In the genomic region with DNA sequence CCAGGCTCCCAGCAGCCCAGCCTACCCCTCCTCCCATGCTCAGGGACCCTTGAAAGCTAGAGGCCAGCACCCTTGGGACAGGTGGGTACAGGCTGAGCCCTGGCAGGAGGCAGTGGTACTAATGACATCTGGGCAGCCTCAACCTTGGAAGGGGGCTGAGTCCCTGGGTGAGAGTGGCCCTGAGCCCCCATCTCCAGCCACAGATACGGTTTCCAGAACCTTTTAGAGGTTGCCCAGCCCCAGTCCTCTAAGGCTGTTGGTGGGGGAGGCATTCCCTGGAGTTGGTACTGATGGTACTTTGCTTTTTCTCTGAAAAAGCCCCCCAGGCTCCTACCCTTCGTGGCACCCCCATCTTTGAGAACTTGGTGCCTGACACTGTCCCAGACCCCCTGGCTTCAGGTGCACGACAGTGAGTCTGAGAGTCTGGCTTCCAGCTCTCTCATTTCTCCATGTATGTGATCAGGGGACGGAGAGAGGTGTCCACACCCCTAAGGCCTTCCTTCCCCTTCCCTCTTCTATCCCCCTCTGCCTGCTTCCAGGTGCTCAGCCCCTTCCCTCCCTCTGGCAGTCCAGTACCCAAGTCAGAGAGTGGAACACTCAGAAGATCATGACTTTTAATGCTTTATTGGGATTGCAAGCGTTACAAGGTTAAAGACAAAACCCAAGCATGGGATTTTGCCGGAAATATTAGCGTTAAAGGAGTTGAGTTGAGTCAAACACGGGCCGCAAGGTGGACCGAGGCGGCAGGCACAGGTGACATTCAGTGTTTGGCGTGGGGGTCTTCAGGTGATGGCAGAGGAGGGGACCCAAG, we compare ENCODE assay signal across 29 cellular contexts. TPM values are rescaled to one million over a fixed set of nuclear protein-coding genes. Genes with fewer than 3 reads are reported as not detected.
"Had no signal": no experiment of that assay in that cellular context is flagged by ENCODE, and none has a peak within 500 bp of the region (broad histone marks: within the 10 kb centered on the region; RNA-seq: fewer than 3 reads in every experiment).

No MANE protein-coding gene starts in this region.

- ATAC-seq: activated CD4-positive, alpha-beta T cell treated with anti-CD3 and anti-CD28 coated beads for 36 hours; activated T-helper 17 cell treated with anti-CD3 and anti-CD28 coated beads, Interleukin-2, amount 50 U/mL, for 72 hours; body of pancreas; foreskin keratinocyte; left cardiac atrium; pancreas had no signal

- H3K36me3 Mint-ChIP-seq: activated CD4-positive, alpha-beta memory T cell treated with anti-CD3 and anti-CD28 coated beads for 36 hours; activated naive CD8-positive, alpha-beta T cell treated with anti-CD3 and anti-CD28 coated beads, Interleukin-2, amount 10 ng/mL, durations not matched to agents 7 days and 5 days had no signal

- H3K9me3 Mint-ChIP-seq: activated CD4-positive, alpha-beta memory T cell treated with anti-CD3 and anti-CD28 coated beads for 36 hours; activated naive CD8-positive, alpha-beta T cell treated with anti-CD3 and anti-CD28 coated beads, Interleukin-2, amount 10 ng/mL, durations not matched to agents 7 days and 5 days; endodermal cell had no signal

- H3K4me3 Mint-ChIP-seq: activated CD4-positive, alpha-beta memory T cell treated with anti-CD3 and anti-CD28 coated beads for 36 hours; activated CD4-positive, alpha-beta T cell treated with anti-CD3 and anti-CD28 coated beads for 36 hours; activated naive CD8-positive, alpha-beta T cell treated with anti-CD3 and anti-CD28 coated beads, Interleukin-2, amount 10 ng/mL, durations not matched to agents 7 days and 5 days; activated T-helper 17 cell treated with anti-CD3 and anti-CD28 coated beads, Interleukin-2, amount 50 U/mL, for 72 hours; endodermal cell; T-helper 2 cell treated with Interferon-gamma antibody and Interleukin-4, amounts not matched to agents 5 μg/mL and 100 μg/mL, for 36 hours had no signal

- H3K36me3 ChIP-seq: pancreas, sigmoid colon, spleen, thyroid gland had no signal

- H3K4me1 Mint-ChIP-seq: activated CD4-positive, alpha-beta T cell treated with anti-CD3 and anti-CD28 coated beads for 36 hours; activated naive CD8-positive, alpha-beta T cell treated with anti-CD3 and anti-CD28 coated beads, Interleukin-2, amount 10 ng/mL, durations not matched to agents 7 days and 5 days; endodermal cell had no signal

- H3K4me3 ChIP-seq: body of pancreas, dorsolateral prefrontal cortex, pancreas, sigmoid colon, spleen, thyroid gland had no signal

- FAIRE-seq: colon, islet of Langerhans, pancreas, TTC549, urothelium cell line had no signal

- H3K27ac Mint-ChIP-seq: activated CD4-positive, alpha-beta memory T cell treated with anti-CD3 and anti-CD28 coated beads for 36 hours; activated CD4-positive, alpha-beta T cell treated with anti-CD3 and anti-CD28 coated beads for 36 hours; activated naive CD8-positive, alpha-beta T cell treated with anti-CD3 and anti-CD28 coated beads, Interleukin-2, amount 10 ng/mL, durations not matched to agents 7 days and 5 days; activated T-helper 17 cell treated with anti-CD3 and anti-CD28 coated beads, Interleukin-2, amount 50 U/mL, for 72 hours; endodermal cell; T-helper 2 cell treated with Interferon-gamma antibody and Interleukin-4, amounts not matched to agents 5 μg/mL and 100 μg/mL, for 36 hours had no signal

- H3K9me3 ChIP-seq: body of pancreas, pancreas, sigmoid colon, spleen, thyroid gland had no signal

- DNase-seq: activated CD4-positive, alpha-beta memory T cell treated with anti-CD3 and anti-CD28 coated beads for 36 hours; activated CD4-positive, alpha-beta T cell treated with anti-CD3 and anti-CD28 coated beads for 36 hours; activated naive CD4-positive, alpha-beta T cell; activated T-cell treated with anti-CD3 and anti-CD28 coated beads for 4 hours; amygdala; body of pancreas; caudate nucleus; dorsolateral prefrontal cortex; endodermal cell; foreskin keratinocyte; hippocampal formation; left cardiac atrium; sigmoid colon; stimulated activated naive CD4-positive, alpha-beta T cell treated with Interleukin-2 at 50 U/mL for 16 hours; thyroid gland had no signal

- H3K4me1 ChIP-seq: body of pancreas, foreskin keratinocyte, pancreas, sigmoid colon, spleen, thyroid gland had no signal

- H3K27ac ChIP-seq: body of pancreas, dorsolateral prefrontal cortex, foreskin keratinocyte, pancreas, sigmoid colon, spleen, thyroid gland had no signal

- H3K27me3 ChIP-seq: body of pancreas, pancreas, thyroid gland had no signal

RNA-seq across cellular contexts. Expression of a gene that starts 10.5 kb away (rescaled TPM):
- total RNA-seq: activated naive CD8-positive, alpha-beta T cell treated with anti-CD3 and anti-CD28 coated beads, Interleukin-2, amount 10 ng/mL, durations not matched to agents 7 days and 5 days had no signal

RNA-seq across cellular contexts. Expression of a gene that starts 32.3 kb away (rescaled TPM):
- total RNA-seq: activated CD4-positive, alpha-beta memory T cell treated with anti-CD3 and anti-CD28 coated beads for 36 hours; activated CD4-positive, alpha-beta T cell treated with anti-CD3 and anti-CD28 coated beads for 36 hours; activated naive CD8-positive, alpha-beta T cell treated with anti-CD3 and anti-CD28 coated beads, Interleukin-2, amount 10 ng/mL, durations not matched to agents 7 days and 5 days; activated T-helper 17 cell treated with anti-CD3 and anti-CD28 coated beads, Interleukin-2, amount 50 U/mL, for 72 hours; dorsolateral prefrontal cortex; endodermal cell; epithelial cell of proximal tubule; fibroblast of lung; foreskin keratinocyte; left cardiac atrium; lung microvascular endothelial cell; myocyte; sigmoid colon; subcutaneous adipose tissue; thyroid gland had no signal
- polyA plus RNA-seq: fibroblast of lung, foreskin keratinocyte had no signal

RNA-seq across cellular contexts. Expression of a gene that starts 42.9 kb away (rescaled TPM):
- total RNA-seq: activated CD4-positive, alpha-beta memory T cell treated with anti-CD3 and anti-CD28 coated beads for 36 hours; activated CD4-positive, alpha-beta T cell treated with anti-CD3 and anti-CD28 coated beads for 36 hours; activated naive CD8-positive, alpha-beta T cell treated with anti-CD3 and anti-CD28 coated beads, Interleukin-2, amount 10 ng/mL, durations not matched to agents 7 days and 5 days; activated T-helper 17 cell treated with anti-CD3 and anti-CD28 coated beads, Interleukin-2, amount 50 U/mL, for 72 hours; endodermal cell; left cardiac atrium; myocyte; sigmoid colon; subcutaneous adipose tissue; thyroid gland had no signal
- polyA plus RNA-seq: fibroblast of lung had no signal
